1 cellular context compared by ENCODE assay signal in genomic region chr6:3835055-3835731, GRCh38.
TF ChIP-seq lines count a peak whose summit lies in the region.

No MANE protein-coding gene starts in this region.

TF ChIP-seq in HepG2, 621 proteins besides CTCF, POLR2A, EP300 and RAD21 (continued from another document and continues in another):
- TF ChIP-seq MAZ (IDR thresholded peaks at IDR 0.05; ENCODE audit: borderline replicate concordance, low read depth, low read length) (peak; percentile 41; the same call in 1 of the 2 replicates), MAZ (CRISPR knock-in tag; IDR thresholded peaks at IDR 0.05; ENCODE audit: low read depth) (no peak), YY1 (IDR thresholded peaks at IDR 0.05; ENCODE audit: insufficient read depth, insufficient replicate concordance, low read depth, low read length) (peak; percentile 47), SIN3A (IDR thresholded peaks at IDR 0.05; ENCODE audit: borderline replicate concordance, low read depth, low read length) (0 out of 2 replicates have a peak, but pooled peaks have one; percentile 47), HNRNPLL (IDR thresholded peaks at IDR 0.05; ENCODE audit: low read depth, low read length, poor library complexity, severe bottlenecking) (no peak), EZH2 (conservative IDR thresholded peaks at IDR 0.05; ENCODE audit: low read depth, low read length) (no peak), KDM3A (CRISPR knock-in tag; IDR thresholded peaks at IDR 0.05; ENCODE audit: low read depth) (peak; percentile 75; the same call in 1 of the 2 replicates), ZNF335 (CRISPR knock-in tag; IDR thresholded peaks at IDR 0.05) (peak; percentile 71; the same call in 1 of the 2 replicates), MIER2 (CRISPR knock-in tag; IDR thresholded peaks at IDR 0.05) (peak; percentile 69), MLXIP (CRISPR knock-in tag; IDR thresholded peaks at IDR 0.05; ENCODE audit: borderline replicate concordance) (no peak), ZNF549 (CRISPR knock-in tag; IDR thresholded peaks at IDR 0.05) (peak; percentile 84; the same call in 1 of the 2 replicates), ZNF496 (CRISPR knock-in tag; IDR thresholded peaks at IDR 0.05; ENCODE audit: insufficient replicate concordance) (no peak), DZIP1 (CRISPR knock-in tag; IDR thresholded peaks at IDR 0.05) (no peak), EED (CRISPR knock-in tag; IDR thresholded peaks at IDR 0.05) (no peak), SAP130 (CRISPR knock-in tag; IDR thresholded peaks at IDR 0.05; ENCODE audit: low read depth) (peak; percentile 91), MYPOP (CRISPR knock-in tag; IDR thresholded peaks at IDR 0.05) (peak; percentile 63; the same call in 1 of the 2 replicates), THAP11 (CRISPR knock-in tag; IDR thresholded peaks at IDR 0.05) (peak; percentile 69), ZZZ3 (CRISPR knock-in tag; IDR thresholded peaks at IDR 0.05; ENCODE audit: borderline replicate concordance) (no peak), HES4 (CRISPR knock-in tag; IDR thresholded peaks at IDR 0.05; ENCODE audit: borderline replicate concordance) (no peak), MXD4 (CRISPR knock-in tag; IDR thresholded peaks at IDR 0.05) (peak; percentile 77), ZNF720 (CRISPR knock-in tag; IDR thresholded peaks at IDR 0.05) (no peak), CREB3 (CRISPR knock-in tag; IDR thresholded peaks at IDR 0.05) (no peak), LCORL (IDR thresholded peaks at IDR 0.05) (no peak), LCORL (CRISPR knock-in tag; IDR thresholded peaks at IDR 0.05) (peak; percentile 95), PAWR (CRISPR knock-in tag; IDR thresholded peaks at IDR 0.05; ENCODE audit: borderline replicate concordance) (no peak), SNRNP70 (IDR thresholded peaks at IDR 0.05; ENCODE audit: low read depth, low read length) (no peak), PBX3 (CRISPR knock-in tag; IDR thresholded peaks at IDR 0.05; ENCODE audit: borderline replicate concordance) (no peak), NFYB (CRISPR knock-in tag; IDR thresholded peaks at IDR 0.05) (no peak), SIN3B (IDR thresholded peaks at IDR 0.05; ENCODE audit: low read length) (no peak), FOXP1 (IDR thresholded peaks at IDR 0.05) (no peak), FOXP1 (CRISPR knock-in tag; IDR thresholded peaks at IDR 0.05) (peak; percentile 81), PHF8 (CRISPR knock-in tag; IDR thresholded peaks at IDR 0.05) (peak; percentile 35; the same call in 1 of the 2 replicates), HBP1 (CRISPR knock-in tag; IDR thresholded peaks at IDR 0.05; ENCODE audit: low read depth) (no peak; the same call in 1 of the 2 replicates), ZBTB33 (CRISPR knock-in tag; IDR thresholded peaks at IDR 0.05) (peak; percentile 49; the same call in 1 of the 2 replicates), RNF2 (conservative IDR thresholded peaks at IDR 0.05; ENCODE audit: low read depth) (no peak), MTA1 (CRISPR knock-in tag; IDR thresholded peaks at IDR 0.05; ENCODE audit: borderline replicate concordance) (peak; percentile 75), ZNF550 (CRISPR knock-in tag; IDR thresholded peaks at IDR 0.05; ENCODE audit: borderline replicate concordance) (no peak), TBX3 (IDR thresholded peaks at IDR 0.05; ENCODE audit: borderline replicate concordance) (no peak), RFXANK (CRISPR knock-in tag; IDR thresholded peaks at IDR 0.05) (no peak), HNRNPUL1 (IDR thresholded peaks at IDR 0.05; ENCODE audit: low read depth, low read length) (no peak), LBX2 (CRISPR knock-in tag; IDR thresholded peaks at IDR 0.05; ENCODE audit: borderline replicate concordance) (no peak; the same call in 1 of the 2 replicates), NCOR1 (IDR thresholded peaks at IDR 0.05; ENCODE audit: borderline replicate concordance, low read length) (peak; percentile 100), ZC3H13 (CRISPR knock-in tag; IDR thresholded peaks at IDR 0.05) (no peak), ZNF484 (CRISPR knock-in tag; IDR thresholded peaks at IDR 0.05; ENCODE audit: borderline replicate concordance, low read depth) (no peak), ZNF292 (CRISPR knock-in tag; IDR thresholded peaks at IDR 0.05; ENCODE audit: borderline replicate concordance, low read depth) (peak; percentile 86), TAF15 (IDR thresholded peaks at IDR 0.05; ENCODE audit: low read depth, low read length, poor library complexity, severe bottlenecking) (no peak), NRL (CRISPR knock-in tag; IDR thresholded peaks at IDR 0.05; ENCODE audit: borderline replicate concordance) (no peak), HNRNPK (IDR thresholded peaks at IDR 0.05; ENCODE audit: low read depth, low read length, poor library complexity, severe bottlenecking) (no peak), SRSF9 (IDR thresholded peaks at IDR 0.05; ENCODE audit: borderline replicate concordance, insufficient read depth, low read depth, low read length, poor library complexity, severe bottlenecking) (no peak), MED13 (CRISPR knock-in tag; IDR thresholded peaks at IDR 0.05) (no peak), ZBTB46 (CRISPR knock-in tag; IDR thresholded peaks at IDR 0.05; ENCODE audit: borderline replicate concordance) (no peak), TFDP2 (CRISPR knock-in tag; IDR thresholded peaks at IDR 0.05) (no peak)
